ENCODE assay signal across 9 cellular contexts in genomic region chr7:93921607-93922446, GRCh38. TPM values are rescaled to one million over a fixed set of nuclear protein-coding genes. Genes with fewer than 3 reads are reported as not detected.
DNase-seq lines count a peak whose midpoint lies in the region; ATAC-seq, FAIRE-seq and TF ChIP-seq lines count a peak whose summit lies in the region.
"Had no signal": no experiment of that assay in that cellular context is flagged by ENCODE, and none has a peak within 500 bp of the region (broad histone marks: within the 10 kb centered on the region; RNA-seq: fewer than 3 reads in every experiment).

Gene GNG11 (plus strand): TSS chr7:93921735. CDS start chr7:93922138, 403 bp downstream.

- TF ChIP-seq POLR2A in gastrocnemius medialis (IDR thresholded peaks at IDR 0.05) = peak; percentile 21 to 40

- FAIRE-seq in RCC 7860 (lab: Jason Lieb, UNC) (peak; percentile 85), bronchial epithelial cell (lab: Jason Lieb, UNC) (no peak)

- in situ Hi-C loops in gastrocnemius medialis (cut with MboI; ENCODE audit: low sequenced_read_pairs in 4 of 4) = no loop called here

- ATAC-seq in GM18868 (IDR thresholded peaks at IDR 0.05; ENCODE audit: unreplicated experiment) (peak; percentile 88), HG03039 (IDR thresholded peaks at IDR 0.05; ENCODE audit: unreplicated experiment) (peak; percentile 84), gastrocnemius medialis (peak; percentile 69 to 72)

- intact Hi-C loops in gastrocnemius medialis (cut with DNase I; ENCODE audit: low total_unique reads) = loop anchor here (2.0 to 10.0 kb wide), 2 partner anchors 83 to 373 kb away; partner anchors contain the start of gene BET1

- TF ChIP-seq CTCF in AG09319 (IDR thresholded peaks at IDR 0.05; ENCODE audit: low read depth, low read length) (no peak), bronchial epithelial cell (IDR thresholded peaks at IDR 0.05; ENCODE audit: insufficient read depth, low read length, severe bottlenecking) (no peak), gastrocnemius medialis (IDR thresholded peaks at IDR 0.05 in 4 of 5, conservative IDR thresholded peaks at IDR 0.05 in 1 of 5) (no peak)

- no peaks in the 10 kb centered on the region for H3K9me3 ChIP-seq in gastrocnemius medialis

- H3K36me3 ChIP-seq in bronchial epithelial cell (ENCODE audit: control insufficient read depth, insufficient read depth, low read length) (no peaks in the 10 kb centered on the region), gastrocnemius medialis (no peaks in the 10 kb centered on the region)

- peak within 1 kb of the TSS; percentile 76 to 85 (median 82) for H3K27ac ChIP-seq in gastrocnemius medialis
- H3K27ac ChIP-seq: KMS-11 had no signal

- H3K27me3 ChIP-seq in bronchial epithelial cell (ENCODE audit: control insufficient read depth, insufficient read depth, low read length) (no peaks in the 10 kb centered on the region), gastrocnemius medialis (peaks cover 3 to 19% (median 10%) of the 10 kb centered on the region in 3 donors)

- DNase-seq in AG09319 (ENCODE audit: extremely low read depth, low read depth) (peak; percentile 47), RCC 7860 (ENCODE audit: low spot score) (peak; percentile 80), bronchial epithelial cell (ENCODE audit: low read depth) (peak; percentile 31), iPS-NIHi11 (ENCODE audit: low spot score) (peak; percentile 44), gastrocnemius medialis (peak; percentile 27 to 44), NCI-H1417 (lab: John Stamatoyannopoulos, UW) (no peak)

- H3K4me1 ChIP-seq in gastrocnemius medialis = peaks cover 5 to 15% of the 10 kb centered on the region in 2 donors

- H3K4me3 ChIP-seq in bronchial epithelial cell (ENCODE audit: low read depth, low read length) (peak within 1 kb of the TSS; percentile 47), gastrocnemius medialis (peak within 1 kb of the TSS; percentile 58 to 68 (median 63))

RNA-seq across cellular contexts. Expression of gene GNG11, which starts in this region (rescaled TPM):
- 0.26 and 0.38 TPM in 2 replicates for total RNA-seq in bronchial epithelial cell
- total RNA-seq in gastrocnemius medialis = 10 to 100 TPM in 1 of 4 donors, 1 to 10 TPM in 3; 4.6 to 11.4 (median 6.9) TPM

Comparison
In these comparisons a context has a peak if more than half of its experiments do, and no peak if none do; other contexts are left out.
1. Peak in DNase-seq and H3K4me3 ChIP-seq in bronchial epithelial cell; RNA of the gene not detected or under 1 TPM.
2. DNase-seq: peak in AG09319 (single experiment), RCC 7860 (single experiment), iPS-NIHi11 (single experiment) and gastrocnemius medialis (2 of 2); none in NCI-H1417 (0 of 3).
3. Peak in every context shown above with its lines, with median percentiles within 50 percentile points of each other: ATAC-seq.